1 cellular context compared by ENCODE assay signal in the genomic region with DNA sequence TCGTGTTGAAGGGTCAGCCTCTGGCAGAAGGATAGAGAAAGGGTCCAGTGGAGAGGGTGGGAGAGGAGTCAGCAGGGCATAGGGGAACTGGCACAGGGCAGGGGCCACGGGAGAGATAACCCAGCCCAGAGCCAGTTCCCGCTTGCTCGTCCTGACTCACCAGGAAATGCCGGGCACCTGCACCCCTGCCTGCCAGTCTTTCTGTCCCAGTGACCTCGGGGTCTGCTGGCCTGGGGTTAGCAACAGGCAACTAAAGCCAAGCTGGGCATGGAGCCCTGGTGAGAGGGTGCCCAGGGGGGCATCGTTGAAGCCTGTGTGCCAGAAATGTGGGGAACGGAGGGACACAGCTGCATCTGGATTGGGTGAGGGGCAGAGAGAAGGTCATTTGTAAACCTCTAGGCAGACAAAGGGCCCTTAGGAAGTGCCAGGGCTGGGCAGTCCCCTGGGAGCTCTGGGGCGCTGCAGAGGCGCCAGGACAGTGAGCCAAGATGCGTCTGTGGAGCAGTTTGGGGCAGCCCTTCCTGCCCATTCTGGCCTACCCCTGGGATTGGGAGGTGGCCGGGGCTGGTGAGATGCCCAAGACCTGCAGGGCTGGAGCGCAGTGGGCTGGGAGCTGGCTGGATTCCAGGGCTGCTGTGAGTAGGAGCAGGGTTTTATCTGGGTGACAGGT.
TF ChIP-seq lines count a peak whose summit lies in the region.

No MANE protein-coding gene starts in this region.

TF ChIP-seq in HepG2, 621 proteins besides CTCF, POLR2A, EP300 and RAD21:
- TF ChIP-seq, protein P1, sequence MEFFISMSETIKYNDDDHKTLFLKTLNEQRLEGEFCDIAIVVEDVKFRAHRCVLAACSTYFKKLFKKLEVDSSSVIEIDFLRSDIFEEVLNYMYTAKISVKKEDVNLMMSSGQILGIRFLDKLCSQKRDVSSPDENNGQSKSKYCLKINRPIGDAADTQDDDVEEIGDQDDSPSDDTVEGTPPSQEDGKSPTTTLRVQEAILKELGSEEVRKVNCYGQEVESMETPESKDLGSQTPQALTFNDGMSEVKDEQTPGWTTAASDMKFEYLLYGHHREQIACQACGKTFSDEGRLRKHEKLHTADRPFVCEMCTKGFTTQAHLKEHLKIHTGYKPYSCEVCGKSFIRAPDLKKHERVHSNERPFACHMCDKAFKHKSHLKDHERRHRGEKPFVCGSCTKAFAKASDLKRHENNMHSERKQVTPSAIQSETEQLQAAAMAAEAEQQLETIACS (CRISPR knock-in tag; IDR thresholded peaks at IDR 0.05) = no peak
- TF ChIP-seq ZNF3 (CRISPR knock-in tag; IDR thresholded peaks at IDR 0.05) (no peak), HNRNPLL (IDR thresholded peaks at IDR 0.05; ENCODE audit: low read depth, low read length, poor library complexity, severe bottlenecking) (no peak), KAT2B (IDR thresholded peaks at IDR 0.05; ENCODE audit: borderline replicate concordance, low read depth, low read length) (no peak), AHR (CRISPR knock-in tag; IDR thresholded peaks at IDR 0.05) (no peak), SALL1 (CRISPR knock-in tag; IDR thresholded peaks at IDR 0.05) (no peak)
- TF ChIP-seq, protein P2, sequence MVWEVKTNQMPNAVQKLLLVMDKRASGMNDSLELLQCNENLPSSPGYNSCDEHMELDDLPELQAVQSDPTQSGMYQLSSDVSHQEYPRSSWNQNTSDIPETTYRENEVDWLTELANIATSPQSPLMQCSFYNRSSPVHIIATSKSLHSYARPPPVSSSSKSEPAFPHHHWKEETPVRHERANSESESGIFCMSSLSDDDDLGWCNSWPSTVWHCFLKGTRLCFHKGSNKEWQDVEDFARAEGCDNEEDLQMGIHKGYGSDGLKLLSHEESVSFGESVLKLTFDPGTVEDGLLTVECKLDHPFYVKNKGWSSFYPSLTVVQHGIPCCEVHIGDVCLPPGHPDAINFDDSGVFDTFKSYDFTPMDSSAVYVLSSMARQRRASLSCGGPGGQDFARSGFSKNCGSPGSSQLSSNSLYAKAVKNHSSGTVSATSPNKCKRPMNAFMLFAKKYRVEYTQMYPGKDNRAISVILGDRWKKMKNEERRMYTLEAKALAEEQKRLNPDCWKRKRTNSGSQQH (CRISPR knock-in tag; IDR thresholded peaks at IDR 0.05; ENCODE audit: low read depth) = no peak
TF ChIP-seq in HepG2: peak in this region for 0.
